Comparison of ENCODE assay signal across 22 cellular contexts in genomic region chr9:68800836-68801235, GRCh38.
DNase-seq lines count a peak whose midpoint lies in the region; ATAC-seq, FAIRE-seq and TF ChIP-seq lines count a peak whose summit lies in the region.
"Had no signal": no experiment of that assay in that cellular context is flagged by ENCODE, and none has a peak within 500 bp of the region (broad histone marks: within the 10 kb centered on the region; RNA-seq: fewer than 3 reads in every experiment).

No MANE protein-coding gene starts in this region.

- H3K4me3 ChIP-seq in breast epithelium (no peak overlapping the region), HepG2 (replicated peaks in 1 of 3; ENCODE audit: insufficient read depth in 1 of 3, low read depth in 2 of 3, low read length in 3 of 3) (no peak overlapping the region), right lobe of liver (no peak overlapping the region), mammary epithelial cell (replicated peaks in 1 of 3; ENCODE audit: insufficient read depth in 1 of 3, low read depth in 2 of 3, low read length in 3 of 3) (no peak overlapping the region), dorsolateral prefrontal cortex (no peak overlapping the region)
- H3K4me3 ChIP-seq: A549; BLaER1 treated with 17β-estradiol and CSF1 and Interleukin-3, amounts not matched to agents 10 nM and 100 nM had no signal

- H3K9me3 Mint-ChIP-seq in MCF 10A (ENCODE audit: unreplicated experiment) = no peaks in the 10 kb centered on the region
- H3K9me3 Mint-ChIP-seq: CD4-positive, alpha-beta T cell; CD8-positive, alpha-beta T cell had no signal

- peaks cover 33% of the 10 kb centered on the region for H3K27me3 Mint-ChIP-seq in MCF 10A (ENCODE audit: insufficient read depth, unreplicated experiment)
- H3K27me3 Mint-ChIP-seq: B cell had no signal

- CTCF ChIA-PET in MCF 10A (lab: Yijun Ruan, JAX) (interaction anchor here (0.7 kb wide), 1 partner anchor 151 kb away, joined by 4 read pairs; no protein-coding TSS in a partner anchor), HepG2 (lab: Yijun Ruan, JAX; ENCODE audit: low intra/inter-chr PET ratio, low total read pairs) (no interaction called here), mammary epithelial cell (lab: Charles Lee; ENCODE audit: low non-redundant PET) (no interaction called here)

- H3K9ac ChIP-seq in HepG2 (ENCODE audit: insufficient read depth, low read depth, low read length) (no peak overlapping the region), mammary epithelial cell (ENCODE audit: insufficient read depth, low read length) (no peak overlapping the region)
- H3K9ac ChIP-seq: BLaER1 treated with 17β-estradiol and CSF1 and Interleukin-3, amounts not matched to agents 10 nM and 100 nM had no signal

- POLR2A ChIA-PET in MCF 10A (lab: Yijun Ruan, JAX) (no interaction called here), HepG2 (lab: Yijun Ruan, JAX) (no interaction called here)

- no peak overlapping the region for H3K27ac Mint-ChIP-seq in MCF 10A (ENCODE audit: low read depth, unreplicated experiment)
- H3K27ac Mint-ChIP-seq: CD4-positive, alpha-beta T cell; CD8-positive, alpha-beta T cell had no signal

- no peak for TF ChIP-seq RAD21 in HepG2 (CRISPR knock-in tag; IDR thresholded peaks at IDR 0.05)

- intact Hi-C loops in breast epithelium (cut with DNase I; ENCODE audit: low total_unique reads) (no loop called here), MCF 10A (cut with micrococcal nuclease) (no loop called here), HepG2 (cut with micrococcal nuclease; ENCODE audit: unreplicated experiment) (no loop called here), right lobe of liver (cut with DNase I) (no loop called here), mammary epithelial cell (cut with micrococcal nuclease) (no loop called here), dorsolateral prefrontal cortex (cut with DNase I) (loop anchor here in 1 of 2 donors (10.0 kb wide), 1 partner anchor 56 kb away; no protein-coding TSS in a partner anchor)

- WGBS in HepG2 (ENCODE audit: low lambda C conversion rate) = 96% methylated on average over 2 of the region's 2 CpGs
- WGBS in right lobe of liver (ENCODE audit: insufficient coverage, low coverage, low lambda C conversion rate, missing lambda C conversion rate) = 29% methylated on average over 1 of the region's 2 CpGs
- 50% methylated on average over 2 of the region's 2 CpGs for WGBS in mammary epithelial cell (ENCODE audit: low coverage, missing lambda C conversion rate)

- peak overlapping the region; percentile 39 to 46 for H3K27ac ChIP-seq in breast epithelium
- no peak overlapping the region for H3K27ac ChIP-seq in HepG2 (ENCODE audit: extremely low read length, insufficient read depth, low read length)
- H3K27ac ChIP-seq in right lobe of liver = no peak overlapping the region
- no peak overlapping the region for H3K27ac ChIP-seq in mammary epithelial cell (ENCODE audit: insufficient read depth, low read depth, low read length)
- no peak overlapping the region for H3K27ac ChIP-seq in dorsolateral prefrontal cortex
- H3K27ac ChIP-seq: 22Rv1; A549; BLaER1 treated with 17β-estradiol and CSF1 and Interleukin-3, amounts not matched to agents 10 nM and 100 nM; C4-2B had no signal

- H4K20me1 ChIP-seq in HepG2 (ENCODE audit: insufficient read depth, low read length) (no peaks in the 10 kb centered on the region), mammary epithelial cell (ENCODE audit: insufficient read depth, low read length) (no peaks in the 10 kb centered on the region)
- H4K20me1 ChIP-seq: BLaER1 treated with 17β-estradiol and CSF1 and Interleukin-3, amounts not matched to agents 10 nM and 100 nM had no signal

- H3K27me3 ChIP-seq in breast epithelium = no peaks in the 10 kb centered on the region
- H3K27me3 ChIP-seq in HepG2 (ENCODE audit: control insufficient read depth in 1 of 2, insufficient read depth in 2 of 2, low read length in 2 of 2) = no peaks in the 10 kb centered on the region
- no peaks in the 10 kb centered on the region for H3K27me3 ChIP-seq in right lobe of liver
- H3K27me3 ChIP-seq in mammary epithelial cell (ENCODE audit: insufficient read depth, low read length) = no peaks in the 10 kb centered on the region
- H3K27me3 ChIP-seq in dorsolateral prefrontal cortex = no peaks in the 10 kb centered on the region
- H3K27me3 ChIP-seq: BLaER1 treated with 17β-estradiol and CSF1 and Interleukin-3, amounts not matched to agents 10 nM and 100 nM had no signal

- H3K9me3 ChIP-seq in breast epithelium (no peaks in the 10 kb centered on the region), HepG2 (ENCODE audit: low read length) (no peaks in the 10 kb centered on the region), right lobe of liver (no peaks in the 10 kb centered on the region), mammary epithelial cell (replicated peaks; ENCODE audit: insufficient read depth, low read length) (no peaks in the 10 kb centered on the region)
- H3K9me3 ChIP-seq: A549; BLaER1 treated with 17β-estradiol and CSF1 and Interleukin-3, amounts not matched to agents 10 nM and 100 nM; Caco-2 had no signal

- TF ChIP-seq POLR2A in breast epithelium (IDR thresholded peaks at IDR 0.05) (no peak), HepG2 (IDR thresholded peaks at IDR 0.05; ENCODE audit: insufficient read depth in 1 of 2, low read depth in 2 of 2, low read length in 2 of 2) (no peak), right lobe of liver (IDR thresholded peaks at IDR 0.05) (no peak)

- no peaks in the 10 kb centered on the region for H3K36me3 ChIP-seq in breast epithelium
- H3K36me3 ChIP-seq in HepG2 (replicated peaks in 1 of 2; ENCODE audit: control insufficient read depth in 1 of 2, insufficient read depth in 2 of 2, low read length in 2 of 2) = no peaks in the 10 kb centered on the region; a peak in 1 of 5 replicates
- no peaks in the 10 kb centered on the region for H3K36me3 ChIP-seq in right lobe of liver
- no peaks in the 10 kb centered on the region for H3K36me3 ChIP-seq in mammary epithelial cell (ENCODE audit: insufficient read depth, low read length)
- H3K36me3 ChIP-seq: BLaER1 treated with 17β-estradiol and CSF1 and Interleukin-3, amounts not matched to agents 10 nM and 100 nM had no signal

- in situ Hi-C loops in HepG2 (cut with HindIII; ENCODE audit: extremely low pct_ligation_motif_present, low pct_unique_long_range_greater_than_20kb) (no loop called here), mammary epithelial cell (cut with MboI; ENCODE audit: low sequenced_read_pairs in 2 of 2) (no loop called here)

- no peak for ATAC-seq in HepG2
- ATAC-seq in right lobe of liver = no peak
- ATAC-seq: A549; CD8-positive, alpha-beta T cell had no signal

- H3K79me2 ChIP-seq in HepG2 (ENCODE audit: insufficient read depth, low read length) = peaks cover 9% of the 10 kb centered on the region
- H3K79me2 ChIP-seq in mammary epithelial cell (ENCODE audit: insufficient read depth, low read length) = no peaks in the 10 kb centered on the region

- no peak overlapping the region for H3K4me3 Mint-ChIP-seq in MCF 10A (ENCODE audit: unreplicated experiment)
- H3K4me3 Mint-ChIP-seq: B cell; CD4-positive, alpha-beta T cell; CD8-positive, alpha-beta T cell had no signal

- H3K4me1 Mint-ChIP-seq in MCF 10A (ENCODE audit: insufficient read depth, unreplicated experiment) = no peaks in the 10 kb centered on the region

- FAIRE-seq in HepG2 (lab: Jason Lieb, UNC) = no peak
- FAIRE-seq: A549, D721Med, G401.6, GM12891 had no signal

- no peaks in the 10 kb centered on the region for H3K36me3 Mint-ChIP-seq in MCF 10A (ENCODE audit: insufficient read depth, unreplicated experiment)
- H3K36me3 Mint-ChIP-seq: CD8-positive, alpha-beta T cell had no signal

- H2AFZ ChIP-seq in HepG2 (ENCODE audit: low read length) (no peak overlapping the region), mammary epithelial cell (ENCODE audit: low read depth, low read length) (peak overlapping the region; percentile 54)

- DNase-seq in breast epithelium (ENCODE audit: low spot score in 2 of 2) = no peak
- no peak for DNase-seq in MCF 10A (ENCODE audit: unreplicated experiment)
- no peak for DNase-seq in HepG2 (ENCODE audit: low spot score)
- DNase-seq in right lobe of liver = no peak
- no peak for DNase-seq in mammary epithelial cell
- DNase-seq in HT-29 (ENCODE audit: low spot score) = no peak
- no peak for DNase-seq in dorsolateral prefrontal cortex
- DNase-seq: AML-193; Caco-2; Calu3; CD4-positive, alpha-beta T cell; CD8-positive, alpha-beta T cell; DMS79 treated with DMSO at 0.1 percent for 48 hours; GF-D8 had no signal

- dilution Hi-C loops in mammary epithelial cell (cut with HindIII; ENCODE audit: low sequenced_read_pairs) = no loop called here

- BruUV-seq in MCF 10A (replicated peaks; lab: Mats Ljungman, UMichigan) (no TSS peak), HepG2 (replicated peaks; lab: Mats Ljungman, UMichigan) (no TSS peak), mammary epithelial cell (replicated peaks; lab: Mats Ljungman, UMichigan) (no TSS peak)

- H3K4me2 ChIP-seq in HepG2 (ENCODE audit: low read depth, low read length) (no peak overlapping the region), mammary epithelial cell (ENCODE audit: insufficient read depth, low read depth, low read length) (peak overlapping the region; percentile 17)
- H3K4me2 ChIP-seq: A549; BLaER1 treated with 17β-estradiol and CSF1 and Interleukin-3, amounts not matched to agents 10 nM and 100 nM had no signal

- no peaks in the 10 kb centered on the region for H3K4me1 ChIP-seq in breast epithelium
- no peaks in the 10 kb centered on the region for H3K4me1 ChIP-seq in HepG2 (ENCODE audit: insufficient read depth, low read length)
- H3K4me1 ChIP-seq in right lobe of liver = no peaks in the 10 kb centered on the region
- peaks cover 5% of the 10 kb centered on the region for H3K4me1 ChIP-seq in mammary epithelial cell (ENCODE audit: insufficient read depth, low read length)
- H3K4me1 ChIP-seq: A549, Caco-2 had no signal

- TF ChIP-seq CTCF in breast epithelium (IDR thresholded peaks at IDR 0.05) (no peak), MCF 10A (IDR thresholded peaks at IDR 0.05; ENCODE audit: unreplicated experiment) (no peak), HepG2 (CRISPR knock-in tag; IDR thresholded peaks at IDR 0.05) (no peak), right lobe of liver (IDR thresholded peaks at IDR 0.05) (no peak), mammary epithelial cell (conservative IDR thresholded peaks at IDR 0.05 in 1 of 2, IDR thresholded peaks at IDR 0.05 in 1 of 2; ENCODE audit: extremely low read depth in 1 of 2, insufficient read depth in 1 of 2, low read depth in 1 of 2, low read length in 2 of 2) (no peak), dorsolateral prefrontal cortex (IDR thresholded peaks at IDR 0.05 in 54 of 56, conservative IDR thresholded peaks at IDR 0.05 in 2 of 56; ENCODE audit: low read depth in 1 of 56, partially characterized antibody in 56 of 56) (no peak)

- TF ChIP-seq EP300 in HepG2 (IDR thresholded peaks at IDR 0.05; ENCODE audit: low read depth in 2 of 2, low read length in 2 of 2) = no peak
- TF ChIP-seq EP300 in HepG2 (CRISPR knock-in tag; IDR thresholded peaks at IDR 0.05; ENCODE audit: borderline replicate concordance) = no peak

TF ChIP-seq in HepG2, 621 proteins besides CTCF, POLR2A, EP300 and RAD21 (continues in another document):
- TF ChIP-seq RORA (CRISPR knock-in tag; IDR thresholded peaks at IDR 0.05) (no peak), KDM3A (CRISPR knock-in tag; IDR thresholded peaks at IDR 0.05; ENCODE audit: low read depth) (no peak), ZNF720 (CRISPR knock-in tag; IDR thresholded peaks at IDR 0.05) (no peak), MAFK (conservative IDR thresholded peaks at IDR 0.05 in 1 of 2, IDR thresholded peaks at IDR 0.05 in 1 of 2; ENCODE audit: low read length in 2 of 2) (peak; percentile 75 to 81)

Comparison
In these comparisons a context has a peak if more than half of its experiments do, and no peak if none do; other contexts are left out.
1. H3K27ac ChIP-seq: peak in breast epithelium (2 of 2); none in HepG2 (single experiment), right lobe of liver (0 of 3), mammary epithelial cell (single experiment) and dorsolateral prefrontal cortex (0 of 59).